In genomic region chr10:12130237-12130872, GRCh38 we compare ENCODE assay signal across 1 cellular context.
A peak's percentile ranks its signal among the peaks of the same experiment; 100 is the strongest.
TF ChIP-seq lines count a peak whose summit lies in the region.

No MANE protein-coding gene starts in this region.

TF ChIP-seq in HepG2, 621 proteins besides CTCF, POLR2A, EP300 and RAD21 (continued from another document):
- TF ChIP-seq PATZ1 (CRISPR knock-in tag; IDR thresholded peaks at IDR 0.05) (peak; percentile 9; the same call in 1 of the 2 replicates), TCF7 (IDR thresholded peaks at IDR 0.05; ENCODE audit: low read depth) (no peak), PBX3 (CRISPR knock-in tag; IDR thresholded peaks at IDR 0.05; ENCODE audit: borderline replicate concordance) (no peak), SP4 (CRISPR knock-in tag; IDR thresholded peaks at IDR 0.05) (0 out of 2 replicates have a peak, but pooled peaks have one; percentile 21), STAG1 (CRISPR knock-in tag; IDR thresholded peaks at IDR 0.05) (peak; percentile 50), TEAD3 (CRISPR knock-in tag; optimal IDR thresholded peaks at IDR 0.05; ENCODE audit: borderline replicate concordance) (peak; percentile 65), RBAK (CRISPR knock-in tag; IDR thresholded peaks at IDR 0.05) (no peak), NFIB (CRISPR knock-in tag; IDR thresholded peaks at IDR 0.05; ENCODE audit: borderline replicate concordance) (no peak), HMGXB4 (CRISPR knock-in tag; IDR thresholded peaks at IDR 0.05; ENCODE audit: borderline replicate concordance in 1 of 2, low read depth in 1 of 2) (peak in 1 of 2 experiments; percentile 67; a peak in 1 of 4 replicates), SAP130 (CRISPR knock-in tag; IDR thresholded peaks at IDR 0.05; ENCODE audit: low read depth) (peak; percentile 32; the same call in 1 of the 2 replicates), HCFC1 (IDR thresholded peaks at IDR 0.05; ENCODE audit: low read depth, low read length) (no peak)
